ENCODE assay signal across 31 cellular contexts in the genomic region with DNA sequence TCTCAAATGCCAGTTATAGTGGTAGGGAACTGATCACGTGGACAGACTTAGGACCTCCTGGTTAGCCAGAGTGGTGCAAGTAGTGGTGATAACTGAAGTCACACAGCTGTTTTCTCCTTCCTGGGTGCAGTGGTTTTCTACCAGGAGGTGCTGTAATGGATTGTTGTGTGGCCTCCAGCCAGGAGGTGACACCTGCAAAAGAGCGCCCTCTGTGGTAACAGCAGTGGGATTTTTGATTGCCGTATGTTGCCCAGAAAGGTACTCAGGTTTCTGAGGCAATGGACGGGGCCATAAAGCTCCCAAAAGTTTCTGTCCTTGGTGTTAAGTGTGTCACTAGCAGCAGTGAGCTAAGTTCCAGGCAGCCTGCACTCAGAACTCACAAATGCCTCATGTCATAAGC.
"Had no signal": no experiment of that assay in that cellular context is flagged by ENCODE, and none has a peak within 500 bp of the region (broad histone marks: within the 10 kb centered on the region; RNA-seq: fewer than 3 reads in every experiment).

No MANE protein-coding gene starts in this region.

- H3K4me1 Mint-ChIP-seq: activated CD4-positive, alpha-beta memory T cell treated with anti-CD3 and anti-CD28 coated beads, Interleukin-2, amount 10 ng/mL, durations not matched to agents 7 days and 5 days; activated CD4-positive, alpha-beta T cell treated with anti-CD3 and anti-CD28 coated beads, Interleukin-2, amount 10 ng/mL, durations not matched to agents 7 days and 5 days; activated T-helper 17 cell treated with anti-CD3 and anti-CD28 coated beads, Interleukin-2, amount 50 U/mL, for 72 hours; central memory CD8-positive, alpha-beta T cell had no signal

- H3K36me3 Mint-ChIP-seq: activated naive CD8-positive, alpha-beta T cell had no signal

- H3K4me3 Mint-ChIP-seq: activated CD4-positive, alpha-beta memory T cell treated with anti-CD3 and anti-CD28 coated beads, Interleukin-2, amount 10 ng/mL, durations not matched to agents 7 days and 5 days; activated CD4-positive, alpha-beta T cell treated with anti-CD3 and anti-CD28 coated beads, Interleukin-2, amount 10 ng/mL, durations not matched to agents 7 days and 5 days; activated naive CD8-positive, alpha-beta T cell; activated T-cell treated with anti-CD3 and anti-CD28 coated beads, Interleukin-2, amount 50 U/mL, for 24 hours; activated T-helper 17 cell treated with anti-CD3 and anti-CD28 coated beads, Interleukin-2, amount 50 U/mL, for 72 hours; central memory CD8-positive, alpha-beta T cell; dendritic cell treated with granulocyte-macrophage colony-stimulating factor and Interleukin-4, amounts not matched to agents 40 ng/mL and 50 ng/mL, for 4 days; WTC11 had no signal

- DNase-seq: activated CD4-positive, alpha-beta memory T cell treated with anti-CD3 and anti-CD28 coated beads, Interleukin-2, amount 10 ng/mL, durations not matched to agents 7 days and 5 days; activated CD4-positive, alpha-beta T cell treated with anti-CD3 and anti-CD28 coated beads for 1 hour; activated CD4-positive, alpha-beta T cell treated with anti-CD3 and anti-CD28 coated beads for 4 hours; activated CD4-positive, alpha-beta T cell treated with anti-CD3 and anti-CD28 coated beads, Interleukin-2, amount 10 ng/mL, durations not matched to agents 7 days and 5 days; activated CD4-positive, alpha-beta T cell treated with anti-CD3 and anti-CD28 coated beads, Interleukin-2, amount 50 U/mL, for 4 hours; activated CD8-positive, alpha-beta memory T cell treated with anti-CD3 and anti-CD28 coated beads, Interleukin-2, amount 50 U/mL, for 48 hours; activated effector memory CD4-positive, alpha-beta T cell treated with Interleukin-2 at 50 U/mL for 16 hours; activated gamma-delta T cell treated with Interleukin-2 at 50 U/mL for 16 hours; activated naive CD4-positive, alpha-beta T cell treated with anti-CD3 and anti-CD28 coated beads, Interleukin-2, amount 50 U/mL, for 16 hours; activated naive CD4-positive, alpha-beta T cell treated with Interleukin-2 at 50 U/mL for 16 hours; activated T-cell treated with anti-CD3 and anti-CD28 coated beads for 4 hours; activated T-cell treated with anti-CD3 and anti-CD28 coated beads, Interleukin-2, amount 50 U/mL, for 24 hours; amniotic stem cell; anterior cingulate cortex; brain microvascular endothelial cell; dorsolateral prefrontal cortex; effector memory CD4-positive, alpha-beta T cell; erythroblast; foreskin keratinocyte; gastrocnemius medialis; glutamatergic neuron; heart left ventricle; T-helper 2 cell had no signal

- H3K4me3 ChIP-seq: coronary artery, dorsolateral prefrontal cortex, esophagus muscularis mucosa, gastrocnemius medialis, heart left ventricle, hepatocyte had no signal

- H3K9me3 ChIP-seq: gastrocnemius medialis had no signal

- H3K27me3 Mint-ChIP-seq: activated CD4-positive, alpha-beta memory T cell treated with anti-CD3 and anti-CD28 coated beads, Interleukin-2, amount 10 ng/mL, durations not matched to agents 7 days and 5 days; activated CD4-positive, alpha-beta T cell treated with anti-CD3 and anti-CD28 coated beads, Interleukin-2, amount 10 ng/mL, durations not matched to agents 7 days and 5 days; activated naive CD8-positive, alpha-beta T cell; activated T-cell treated with anti-CD3 and anti-CD28 coated beads, Interleukin-2, amount 50 U/mL, for 24 hours; activated T-helper 17 cell treated with anti-CD3 and anti-CD28 coated beads, Interleukin-2, amount 50 U/mL, for 72 hours; central memory CD8-positive, alpha-beta T cell; dendritic cell treated with granulocyte-macrophage colony-stimulating factor and Interleukin-4, amounts not matched to agents 40 ng/mL and 50 ng/mL, for 4 days had no signal

- H3K36me3 ChIP-seq: brain microvascular endothelial cell, esophagus muscularis mucosa, gastrocnemius medialis, heart left ventricle had no signal

- ATAC-seq: activated T-helper 17 cell treated with anti-CD3 and anti-CD28 coated beads, Interleukin-2, amount 50 U/mL, for 72 hours; foreskin keratinocyte; gastrocnemius medialis; heart left ventricle; WTC11 had no signal

- H3K27ac Mint-ChIP-seq: activated CD4-positive, alpha-beta memory T cell treated with anti-CD3 and anti-CD28 coated beads, Interleukin-2, amount 10 ng/mL, durations not matched to agents 7 days and 5 days; activated CD4-positive, alpha-beta T cell treated with anti-CD3 and anti-CD28 coated beads, Interleukin-2, amount 10 ng/mL, durations not matched to agents 7 days and 5 days; activated naive CD8-positive, alpha-beta T cell; activated T-cell treated with anti-CD3 and anti-CD28 coated beads, Interleukin-2, amount 50 U/mL, for 24 hours; activated T-helper 17 cell treated with anti-CD3 and anti-CD28 coated beads, Interleukin-2, amount 50 U/mL, for 72 hours; dendritic cell treated with granulocyte-macrophage colony-stimulating factor and Interleukin-4, amounts not matched to agents 40 ng/mL and 50 ng/mL, for 4 days; WTC11 had no signal

- H3K27ac ChIP-seq: brain microvascular endothelial cell, coronary artery, dorsolateral prefrontal cortex, esophagus muscularis mucosa, foreskin keratinocyte, gastrocnemius medialis, heart left ventricle, hepatocyte had no signal

- H3K27me3 ChIP-seq: brain microvascular endothelial cell, dorsolateral prefrontal cortex, esophagus muscularis mucosa, foreskin keratinocyte, gastrocnemius medialis, heart left ventricle, hepatocyte had no signal
